ENCODE assay signal across 14 cellular contexts in the genomic region with DNA sequence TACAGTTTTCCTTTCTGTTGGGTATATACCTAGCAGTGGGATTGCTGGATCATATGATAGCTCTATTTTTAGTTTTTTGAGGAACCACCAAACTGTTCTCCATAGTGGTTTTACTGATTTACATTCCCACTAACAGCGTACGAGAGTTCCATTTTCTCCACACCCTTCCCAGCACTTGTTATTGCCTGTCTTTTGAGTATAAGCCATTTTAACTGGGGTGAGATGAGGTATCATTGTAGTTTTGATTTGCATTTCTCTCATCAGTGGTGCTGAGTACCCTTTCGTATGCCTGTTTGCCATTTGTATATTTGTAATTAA. TPM values are rescaled to one million over a fixed set of nuclear protein-coding genes. Genes with fewer than 3 reads are reported as not detected.
A peak's percentile ranks its signal among the peaks of the same experiment; 100 is the strongest.
DNase-seq lines count a peak whose midpoint lies in the region; ATAC-seq, FAIRE-seq and TF ChIP-seq lines count a peak whose summit lies in the region.
"Had no signal": no experiment of that assay in that cellular context is flagged by ENCODE, and none has a peak within 500 bp of the region (broad histone marks: within the 10 kb centered on the region; RNA-seq: fewer than 3 reads in every experiment).

No MANE protein-coding gene starts in this region.

- no peak overlapping the region for H3K4me3 Mint-ChIP-seq in WTC11

- H3K27me3 ChIP-seq in ACC112 (ENCODE audit: insufficient read depth, low read length) (no peaks in the 10 kb centered on the region), lower lobe of right lung (ENCODE audit: low read depth) (no peaks in the 10 kb centered on the region), mammary epithelial cell (ENCODE audit: insufficient read depth, low read length) (no peaks in the 10 kb centered on the region)
- H3K27me3 ChIP-seq: BE2C, testis had no signal

- peaks cover 15% of the 10 kb centered on the region for H3K79me2 ChIP-seq in ACC112 (ENCODE audit: control insufficient read depth, insufficient read depth, low read length, unreplicated experiment)
- H3K79me2 ChIP-seq in mammary epithelial cell (ENCODE audit: insufficient read depth, low read length): peaks cover 29% of the 10 kb centered on the region
- H3K79me2 ChIP-seq: parathyroid adenoma had no signal

- peak overlapping the region; percentile 12; the same call in 1 of the 2 replicates for H3K27ac Mint-ChIP-seq in WTC11

- H3K4me1 ChIP-seq in ACC112 (ENCODE audit: control insufficient read depth, insufficient read depth, low read length, unreplicated experiment): peaks cover 32% of the 10 kb centered on the region
- peaks cover 18% of the 10 kb centered on the region for H3K4me1 ChIP-seq in lower lobe of right lung
- peaks cover 26% of the 10 kb centered on the region for H3K4me1 ChIP-seq in mammary epithelial cell (ENCODE audit: insufficient read depth, low read length)
- H3K4me1 ChIP-seq: BE2C, parathyroid adenoma, testis had no signal

- peaks cover 17% of the 10 kb centered on the region for H3K4me1 Mint-ChIP-seq in WTC11

- DNase-seq in GM19239 (ENCODE audit: insufficient read length, low spot score): no peak
- no peak for DNase-seq in WTC11 (ENCODE audit: low spot score)
- DNase-seq in lower lobe of right lung: no peak
- DNase-seq in D341Med (ENCODE audit: low spot score): no peak
- DNase-seq in iPS-NIHi7 (ENCODE audit: extremely low spot score): no peak
- no peak for DNase-seq in putamen (ENCODE audit: low spot score)
- no peak for DNase-seq in mammary epithelial cell
- DNase-seq: BE2C, left colon, NCI-H2081, testis had no signal

- H3K4me3 ChIP-seq in ACC112 (ENCODE audit: low read depth, low read length) (peak overlapping the region; percentile 73; the same call in 1 of the 2 replicates), lower lobe of right lung (peak overlapping the region; percentile 42), mammary epithelial cell (replicated peaks in 1 of 3; ENCODE audit: insufficient read depth in 1 of 3, low read depth in 2 of 3, low read length in 3 of 3) (no peak overlapping the region)
- H3K4me3 ChIP-seq: testis had no signal

- H3K4me2 ChIP-seq in mammary epithelial cell (ENCODE audit: insufficient read depth, low read depth, low read length): no peak overlapping the region

- POLR2A ChIA-PET in WTC11 (lab: Charles Lee): no interaction called here

- 0 out of 2 replicates have a peak, but pooled peaks cover 4% of the 10 kb centered on the region for H3K36me3 ChIP-seq in ACC112 (ENCODE audit: insufficient read depth, low read length)
- no peaks in the 10 kb centered on the region for H3K36me3 ChIP-seq in lower lobe of right lung
- H3K36me3 ChIP-seq in mammary epithelial cell (ENCODE audit: insufficient read depth, low read length): peaks cover 2% of the 10 kb centered on the region
- H3K36me3 ChIP-seq: BE2C had no signal

- TF ChIP-seq CTCF in WTC11 (IDR thresholded peaks at IDR 0.05) (no peak), lower lobe of right lung (IDR thresholded peaks at IDR 0.05) (no peak), mammary epithelial cell (conservative IDR thresholded peaks at IDR 0.05 in 1 of 2, IDR thresholded peaks at IDR 0.05 in 1 of 2; ENCODE audit: extremely low read depth in 1 of 2, insufficient read depth in 1 of 2, low read depth in 1 of 2, low read length in 2 of 2) (no peak)

- intact Hi-C loops in lower lobe of right lung (cut with DNase I): no loop called here
- intact Hi-C loops in mammary epithelial cell (cut with micrococcal nuclease): no loop called here

- peak; percentile 61 for FAIRE-seq in GM19239 (lab: Jason Lieb, UNC)
- FAIRE-seq: H1 had no signal

- no TSS peak for BruUV-seq in mammary epithelial cell (replicated peaks; lab: Mats Ljungman, UMichigan)

- H3K27me3 Mint-ChIP-seq in WTC11 (ENCODE audit: low read depth): no peaks in the 10 kb centered on the region

- no peaks in the 10 kb centered on the region for H3K9me3 Mint-ChIP-seq in WTC11

- peak overlapping the region; percentile 89 for H3K27ac ChIP-seq in ACC112 (ENCODE audit: low read depth, low read length)
- peak overlapping the region; percentile 80 for H3K27ac ChIP-seq in lower lobe of right lung
- H3K27ac ChIP-seq in mammary epithelial cell (ENCODE audit: insufficient read depth, low read depth, low read length): no peak overlapping the region
- H3K27ac ChIP-seq: parathyroid adenoma, testis had no signal

- H4K20me1 ChIP-seq in mammary epithelial cell (ENCODE audit: insufficient read depth, low read length): no peaks in the 10 kb centered on the region

- no peaks in the 10 kb centered on the region for H3K36me3 Mint-ChIP-seq in WTC11

- dilution Hi-C loops in mammary epithelial cell (cut with HindIII; ENCODE audit: low sequenced_read_pairs): loop anchor here (5.0 kb wide), 2 partner anchors 62 to 102 kb away; no protein-coding TSS in a partner anchor

- in situ Hi-C loops in mammary epithelial cell (cut with MboI; ENCODE audit: low sequenced_read_pairs in 2 of 2): no loop called here

- CTCF ChIA-PET in WTC11 (lab: Charles Lee): no interaction called here
- CTCF ChIA-PET in mammary epithelial cell (lab: Charles Lee; ENCODE audit: low non-redundant PET): no interaction called here

- H2AFZ ChIP-seq in ACC112 (ENCODE audit: low read length, unreplicated experiment): no peak overlapping the region
- H2AFZ ChIP-seq in mammary epithelial cell (ENCODE audit: low read depth, low read length): no peak overlapping the region
- H2AFZ ChIP-seq: parathyroid adenoma had no signal

- H3K9me3 ChIP-seq in lower lobe of right lung (no peaks in the 10 kb centered on the region), mammary epithelial cell (replicated peaks; ENCODE audit: insufficient read depth, low read length) (no peaks in the 10 kb centered on the region)
- H3K9me3 ChIP-seq: BE2C, testis had no signal

- no peak overlapping the region for H3K9ac ChIP-seq in mammary epithelial cell (ENCODE audit: insufficient read depth, low read length)
- H3K9ac ChIP-seq: parathyroid adenoma had no signal

- 93% methylated on average over 3 of the region's 3 CpGs for WGBS in mammary epithelial cell (ENCODE audit: low coverage, missing lambda C conversion rate)

- ATAC-seq in WTC11 (no peak), lower lobe of right lung (no peak)

TF ChIP-seq in WTC11, 78 proteins besides CTCF, POLR2A, EP300 and RAD21:
- no peak for TF ChIP-seq ESRRA (CRISPR knock-in tag; IDR thresholded peaks at IDR 0.05; ENCODE audit: borderline replicate concordance)
- TF ChIP-seq, protein P1, sequence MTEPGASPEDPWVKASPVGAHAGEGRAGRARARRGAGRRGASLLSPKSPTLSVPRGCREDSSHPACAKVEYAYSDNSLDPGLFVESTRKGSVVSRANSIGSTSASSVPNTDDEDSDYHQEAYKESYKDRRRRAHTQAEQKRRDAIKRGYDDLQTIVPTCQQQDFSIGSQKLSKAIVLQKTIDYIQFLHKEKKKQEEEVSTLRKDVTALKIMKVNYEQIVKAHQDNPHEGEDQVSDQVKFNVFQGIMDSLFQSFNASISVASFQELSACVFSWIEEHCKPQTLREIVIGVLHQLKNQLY (CRISPR knock-in tag; IDR thresholded peaks at IDR 0.05): no peak
- no peak for TF ChIP-seq RORB (CRISPR knock-in tag; IDR thresholded peaks at IDR 0.05)
- TF ChIP-seq, protein P2, sequence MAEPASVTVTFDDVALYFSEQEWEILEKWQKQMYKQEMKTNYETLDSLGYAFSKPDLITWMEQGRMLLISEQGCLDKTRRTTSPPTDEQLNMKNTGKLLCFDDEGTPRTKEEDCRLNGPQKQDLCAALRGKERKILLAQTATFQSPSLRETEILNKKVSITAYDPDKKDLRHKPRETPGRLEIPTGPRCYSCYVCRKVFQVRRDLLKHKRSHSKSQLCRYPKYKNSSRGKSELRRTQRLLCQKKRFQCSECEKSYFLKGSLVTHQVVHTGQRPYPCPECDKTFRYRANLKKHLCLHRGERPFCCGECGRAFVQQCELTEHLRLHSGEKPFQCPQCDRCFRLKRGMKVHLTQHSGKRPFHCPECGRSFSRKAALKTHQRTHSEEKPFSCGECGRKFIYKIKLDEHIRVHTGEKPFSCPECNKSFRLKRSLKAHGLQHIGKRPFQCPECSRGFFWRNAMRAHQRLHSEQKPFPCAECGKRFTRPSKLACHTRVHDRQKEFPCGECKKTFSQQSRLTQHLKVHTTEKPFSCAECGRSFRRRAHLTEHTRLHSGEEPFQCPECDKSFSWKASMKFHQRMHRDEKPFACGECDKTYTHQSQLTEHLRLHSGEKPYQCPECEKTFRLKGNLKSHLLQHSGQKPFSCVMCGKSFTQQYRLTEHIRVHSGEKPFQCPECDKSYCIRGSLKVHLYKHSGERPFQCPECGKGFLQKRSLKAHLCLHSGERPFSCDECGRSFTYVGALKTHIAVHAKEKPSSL (CRISPR knock-in tag; conservative IDR thresholded peaks at IDR 0.05): no peak
- no peak for TF ChIP-seq MYBL2 (CRISPR knock-in tag; IDR thresholded peaks at IDR 0.05)

RNA-seq across cellular contexts. Expression of a gene that starts 0.9 kb away (rescaled TPM):
- 0.18 to 0.37 TPM (median 0.25 TPM) in 3 replicates for total RNA-seq in WTC11 (2021)
- 130 TPM for total RNA-seq in lower lobe of right lung
- 1 to 10 TPM in 1 of 2 donors, under 1 TPM in 1; under 0.01 to 2.0 TPM for total RNA-seq in mammary epithelial cell
- 3.4 TPM for polyA plus RNA-seq in mammary epithelial cell
- polyA minus RNA-seq in mammary epithelial cell: 1.4 TPM
- total RNA-seq: H1 had no signal
- polyA plus RNA-seq: H1 had no signal

RNA-seq across cellular contexts. Expression of a gene that starts 6.7 kb away (rescaled TPM):
- total RNA-seq in WTC11 (2021) (0.09 to 0.16 TPM (median 0.15 TPM) in 3 replicates), lower lobe of right lung (45.2 TPM), mammary epithelial cell (1 to 10 TPM in 1 of 2 donors, under 1 TPM in 1; 0.42 to 1.0 TPM)
- polyA plus RNA-seq in mammary epithelial cell: 0.60 TPM
- polyA minus RNA-seq in mammary epithelial cell: not detected
- total RNA-seq: H1 had no signal
- polyA plus RNA-seq: H1 had no signal

RNA-seq across cellular contexts. Expression of a gene that starts 17.7 kb away (rescaled TPM):
- not detected in 3 replicates for total RNA-seq in WTC11 (2021)
- 12.4 TPM for total RNA-seq in lower lobe of right lung
- total RNA-seq in mammary epithelial cell: under 1 TPM in 1 of 2 donors, not detected in 1; under 0.01 TPM
- polyA plus RNA-seq in mammary epithelial cell: not detected
- not detected for polyA minus RNA-seq in mammary epithelial cell
- total RNA-seq: H1, testis had no signal
- polyA plus RNA-seq: H1 had no signal

Comparison
In these comparisons a context has a peak if more than half of its experiments do, and no peak if none do; other contexts are left out.
1. H3K4me3 ChIP-seq: peak in ACC112 (single experiment) and lower lobe of right lung (single experiment); none in mammary epithelial cell (0 of 3).
2. RNA of a gene that starts 0.9 kb away (total RNA-seq): 130 TPM in lower lobe of right lung (single experiment); under 0.01 to 2.0 TPM in mammary epithelial cell and 0.18 to 0.37 TPM in WTC11; every median in the first group is over 10 times any median in the second.
3. RNA of a gene that starts 6.7 kb away (total RNA-seq): 45.2 TPM in lower lobe of right lung (single experiment); 0.42 to 1.0 TPM in mammary epithelial cell and 0.09 to 0.16 TPM in WTC11; every median in the first group is over 10 times any median in the second.
4. RNA of a gene that starts 17.7 kb away (total RNA-seq): 12.4 TPM in lower lobe of right lung (single experiment); not detected in WTC11 and under 0.01 TPM in mammary epithelial cell; every median in the first group is over 10 times any median in the second.